ENCODE assay signal across 20 cellular contexts in the genomic region with DNA sequence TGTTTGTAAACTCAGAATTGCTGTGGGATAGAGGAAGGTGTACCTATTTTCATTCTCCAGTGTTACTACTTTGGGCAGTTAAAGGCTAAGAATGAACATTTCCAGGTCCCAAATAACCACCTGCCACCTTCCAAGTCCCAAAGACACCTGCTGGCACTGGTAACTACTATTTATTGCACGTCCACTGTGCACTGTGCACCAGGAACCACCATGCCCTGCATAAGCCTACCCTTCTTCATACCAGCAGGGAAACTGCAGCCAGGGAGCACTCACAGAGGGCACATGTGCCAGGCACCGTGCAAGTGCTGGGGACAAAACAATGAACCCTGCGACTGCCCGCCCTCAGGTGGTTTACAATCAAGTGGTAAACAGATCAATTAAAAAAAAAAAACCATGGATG. TPM values are rescaled to one million over a fixed set of nuclear protein-coding genes. Genes with fewer than 3 reads are reported as not detected.
DNase-seq lines count a peak whose midpoint lies in the region; ATAC-seq, FAIRE-seq and TF ChIP-seq lines count a peak whose summit lies in the region.
"Had no signal": no experiment of that assay in that cellular context is flagged by ENCODE, and none has a peak within 500 bp of the region (broad histone marks: within the 10 kb centered on the region; RNA-seq: fewer than 3 reads in every experiment).

No MANE protein-coding gene starts in this region.

- no peaks in the 10 kb centered on the region for H3K9me3 Mint-ChIP-seq in memory B cell
- H3K9me3 Mint-ChIP-seq: activated CD4-positive, alpha-beta T cell treated with anti-CD3 and anti-CD28 coated beads, Interleukin-2, amount 10 ng/mL, durations not matched to agents 24 days and 14 days; T-helper 1 cell treated with Interleukin-12 subunit alpha and Interleukin-12 subunit beta and Interleukin-4 antibody, amounts not matched to agents 30 μg/mL and 1 μg/mL, for 36 hours had no signal

- H3K36me3 Mint-ChIP-seq in memory B cell: peaks cover 6% of the 10 kb centered on the region

- POLR2A ChIA-PET in A549 (lab: Yijun Ruan, JAX): no interaction called here
- POLR2A ChIA-PET in GM12878 (lab: Charles Lee): interaction anchor here (0.7 to 17.2 kb wide), 10 partner anchors 9 to 83 kb away, joined by 3 to 291 read pairs (median 4); a partner anchor contains a TSS

- no peaks in the 10 kb centered on the region for H3K27me3 ChIP-seq in GM12878 (replicated peaks in 1 of 2; ENCODE audit: control insufficient read depth in 2 of 2, insufficient read depth in 2 of 2, low read length in 1 of 2)
- H3K27me3 ChIP-seq: BE2C had no signal

- H3K27ac ChIP-seq in A549 (peak overlapping the region in 1 of 2 experiments; percentile 10; a peak in 2 of 6 replicates), GM12878 (ENCODE audit: control insufficient read depth, insufficient read depth) (peak overlapping the region; percentile 83)

- no TSS peak for BruUV-seq in GM12878 (replicated peaks; lab: Mats Ljungman, UMichigan)

- peaks cover 66% of the 10 kb centered on the region for H3K4me1 Mint-ChIP-seq in memory B cell

- H3K4me3 ChIP-seq in A549: no peak overlapping the region
- peak overlapping the region; percentile 2; the same call in 1 of the 2 replicates for H3K4me3 ChIP-seq in GM12878
- H3K4me3 ChIP-seq: HAP-1 had no signal

- TF ChIP-seq EP300 in A549 (IDR thresholded peaks at IDR 0.05) (no peak), GM12878 (IDR thresholded peaks at IDR 0.05; ENCODE audit: borderline replicate concordance in 1 of 2, control insufficient read depth in 1 of 2, low read depth in 2 of 2, low read length in 2 of 2) (no peak)

- H3K27ac Mint-ChIP-seq in memory B cell: peak overlapping the region; percentile 91

- DNase-seq in A549 (ENCODE audit: low read depth in 1 of 2, low spot score in 1 of 2) (no peak), GM12891 (ENCODE audit: insufficient read length, low spot score) (no peak), GM12878 (ENCODE audit: low read depth, low spot score) (no peak), memory B cell (ENCODE audit: low spot score in 2 of 2) (no peak), EL (no peak), SW480 (ENCODE audit: low spot score) (no peak), HCEC 1CT (no peak), cerebellum (ENCODE audit: low spot score) (no peak)
- DNase-seq: activated CD4-positive, alpha-beta T cell treated with anti-CD3 and anti-CD28 coated beads, Interleukin-2, amount 10 ng/mL, durations not matched to agents 24 days and 14 days; activated effector memory CD4-positive, alpha-beta T cell treated with anti-CD3 and anti-CD28 coated beads, Interleukin-2, amount 50 U/mL, for 16 hours; BE2C; hypothalamus; mesendoderm; MM.1S; OCI-M1; stimulated activated CD4-positive, alpha-beta T cell treated with anti-CD3 and anti-CD28 coated beads, Interleukin-2, amount 100 ng/mL, for 24 hours had no signal

- RAD21 ChIA-PET in GM12878 (lab: Charles Lee; ENCODE audit: unreplicated experiment): interaction anchor here (1.1 to 13.0 kb wide), 8 partner anchors 9 to 84 kb away, joined by 7 to 362 read pairs (median 16); a partner anchor contains a TSS

- no peak for TF ChIP-seq RAD21 in A549 (conservative IDR thresholded peaks at IDR 0.05 in 1 of 2, IDR thresholded peaks at IDR 0.05 in 1 of 2)
- TF ChIP-seq RAD21 in GM12878 (IDR thresholded peaks at IDR 0.05; ENCODE audit: insufficient read depth, low read depth, low read length): no peak

- TF ChIP-seq POLR2A in A549 (IDR thresholded peaks at IDR 0.05; ENCODE audit: low read length) (no peak), GM12891 (IDR thresholded peaks at IDR 0.05; ENCODE audit: low read depth, low read length) (no peak), GM12878 (IDR thresholded peaks at IDR 0.05; ENCODE audit: low read depth, low read length) (no peak)

- H3K4me2 ChIP-seq in A549 (peak overlapping the region; percentile 42), GM12878 (ENCODE audit: control insufficient read depth, insufficient read depth) (peak overlapping the region; percentile 78)

- no peaks in the 10 kb centered on the region for H3K27me3 Mint-ChIP-seq in memory B cell
- H3K27me3 Mint-ChIP-seq: activated CD4-positive, alpha-beta T cell treated with anti-CD3 and anti-CD28 coated beads, Interleukin-2, amount 10 ng/mL, durations not matched to agents 24 days and 14 days had no signal

- FAIRE-seq in A549 (lab: Jason Lieb, UNC) (no peak), GM12891 (lab: Jason Lieb, UNC) (peak; percentile 33), GM12878 (lab: Jason Lieb, UNC) (no peak)
- FAIRE-seq: bronchial epithelial cell, G401.6 had no signal

- H3K4me3 Mint-ChIP-seq in memory B cell: no peak overlapping the region
- H3K4me3 Mint-ChIP-seq: T-helper 1 cell treated with Interleukin-12 subunit alpha and Interleukin-12 subunit beta and Interleukin-4 antibody, amounts not matched to agents 30 μg/mL and 1 μg/mL, for 36 hours had no signal

- CTCF ChIA-PET in A549 (lab: Yijun Ruan, JAX) (interaction anchor here (1.0 to 2.4 kb wide), 4 partner anchors 17 to 114 kb away, joined by 4 to 9 read pairs (median 4); a partner anchor contains a TSS), GM12878 (lab: Yijun Ruan, JAX) (interaction anchor here (0.6 to 8.3 kb wide), 15 partner anchors 12 to 114 kb away, joined by 3 to 73 read pairs (median 3); no protein-coding TSS in a partner anchor)

- peaks cover 1 to 5% of the 10 kb centered on the region in 2 experiments; a peak in 1 of 4 replicates for H3K36me3 ChIP-seq in GM12878 (ENCODE audit: control insufficient read depth in 2 of 2, insufficient read depth in 2 of 2, low read length in 1 of 2)
- H3K36me3 ChIP-seq: BE2C, HAP-1 had no signal

- intact Hi-C loops in GM12878 (cut with micrococcal nuclease; ENCODE audit: unreplicated experiment): loop anchor here (1.0 to 5.0 kb wide), 3 partner anchors 32 to 84 kb away; no protein-coding TSS in a partner anchor

- SMC1A ChIA-PET in GM12878 (lab: Charles Lee; ENCODE audit: uncharacterized antibody, unreplicated experiment): interaction anchor here (0.6 to 11.5 kb wide), 12 partner anchors 10 to 83 kb away, joined by 3 to 416 read pairs (median 5); no protein-coding TSS in a partner anchor

- WGBS in A549 (ENCODE audit: missing lambda C conversion rate): 94% methylated on average over 4 of the region's 4 CpGs
- 32% methylated on average over 4 of the region's 4 CpGs for WGBS in GM12878 (ENCODE audit: insufficient coverage, insufficient replicate concordance, low lambda C conversion rate, missing lambda C conversion rate)

- no peaks in the 10 kb centered on the region for H4K20me1 ChIP-seq in GM12878 (ENCODE audit: control insufficient read depth, insufficient read depth)

- H3K4me1 ChIP-seq in A549 (peaks cover 79% of the 10 kb centered on the region), GM12878 (ENCODE audit: control insufficient read depth, insufficient read depth, low read length) (peaks cover 69% of the 10 kb centered on the region)

- ATAC-seq in A549 (no peak), GM12878 (peak; percentile 11; the same call in 2 of the 3 replicates), memory B cell (ENCODE audit: low read depth) (no peak)

- in situ Hi-C loops in GM12878 (cut with MboI): loop anchor here (25.0 kb wide), 1 partner anchor 1668 kb away; a partner anchor contains a TSS

- TF ChIP-seq CTCF in A549 (IDR thresholded peaks at IDR 0.05) (no peak), GM12878 (IDR thresholded peaks at IDR 0.05 in 2 of 3, conservative IDR thresholded peaks at IDR 0.05 in 1 of 3; ENCODE audit: control insufficient read depth in 2 of 3, extremely low read depth in 1 of 3, insufficient read depth in 1 of 3, low read depth in 3 of 3, low read length in 3 of 3) (no peak)

- H3K79me2 ChIP-seq in GM12878 (ENCODE audit: control insufficient read depth, insufficient read depth, low read length): peaks cover 100% of the 10 kb centered on the region

- H3K9ac ChIP-seq in GM12878 (ENCODE audit: control insufficient read depth, insufficient read depth, low read length): 0 out of 2 replicates have a peak overlapping the region, but pooled peaks have one; percentile 19

- H3K9me3 ChIP-seq in A549 (no peaks in the 10 kb centered on the region), GM12878 (replicated peaks; ENCODE audit: control insufficient read depth, insufficient read depth, low read length) (no peaks in the 10 kb centered on the region)
- H3K9me3 ChIP-seq: BE2C, HAP-1 had no signal

- no peak overlapping the region for H2AFZ ChIP-seq in GM12878 (ENCODE audit: control insufficient read depth, low read depth, low read length)

TF ChIP-seq in A549, 52 proteins besides CTCF, POLR2A, EP300 and RAD21 (continues in another document):
- TF ChIP-seq RCOR1 (IDR thresholded peaks at IDR 0.05; ENCODE audit: low read depth, low read length) (no peak), BHLHE40 (IDR thresholded peaks at IDR 0.05; ENCODE audit: low read depth, low read length) (no peak)

TF ChIP-seq in GM12891, 5 proteins besides CTCF, POLR2A, EP300 and RAD21 (continues in another document):
- TF ChIP-seq POLR2AphosphoS5 (IDR thresholded peaks at IDR 0.05; ENCODE audit: low read depth, low read length): no peak

RNA-seq across cellular contexts. Expression of a gene that starts 34.9 kb away (rescaled TPM):
- polyA plus RNA-seq in A549 (2011; rRNA removed) (27.7 and 32.5 TPM in 2 replicates), A549 (2017; fragmentation: RNase III; extraction: RNeasy Plus Mini Kit Qiagen cat#74134 plus additional on column Dnase treatment) (20.6 to 21.7 TPM (median 21.6 TPM) in 3 replicates), GM12878 (2011; rRNA removed) (42.9 and 63.9 TPM in 2 replicates), GM12878 (2014; fragmentation: Illumina TruSeq; extraction: Trizol) (35.7 and 53.4 TPM in 2 replicates), GM12878 (2014; fragmentation: Nextera tagmentation; extraction: Ambion mirVana) (under 1 TPM; 0.42 to 0.60 TPM), GM12878 (2014; rRNA removed) (73.7 and 83.1 TPM in 2 replicates), GM12878 (2016; fragmentation: Nextera tagmentation; extraction: Ambion mirVana) (10 to 100 TPM; 10.7 to 12.2 TPM)
- 21.8 and 26.8 TPM in 2 replicates for polyA plus RNA-seq in A549 (2012; cell fraction: cytosol; rRNA removed)
- 38.6 and 40.1 TPM in 2 replicates for polyA plus RNA-seq in A549 (2012; cell fraction: nucleus; rRNA removed)
- 31.3 and 33.3 TPM in 2 replicates for polyA minus RNA-seq in A549 (2011; rRNA and poly(A)+ RNA removed)
- polyA plus RNA-seq in GM12891 (2012; ENCODE audit: low read depth, missing spikeins): 45.5 TPM
- 149 and 166 TPM in 2 replicates for total RNA-seq in GM12878 (2013; cell fraction: nucleolus; rRNA removed)
- total RNA-seq in GM12878 (2014; rRNA removed) (45.8 and 52.2 TPM in 2 replicates), GM12878 (2014; rRNA removed; fragmentation: Illumina TruSeq; extraction: Trizol) (34.8 and 39.6 TPM in 2 replicates), GM12878 (2021) (113 and 115 TPM in 2 replicates), cerebellum (45.8 TPM)
- polyA plus RNA-seq in GM12878 (2011; ENCODE audit: low read depth): 25.7 TPM
- polyA plus RNA-seq in GM12878 (2011; cell fraction: cytosol; rRNA removed): 54.2 and 61.6 TPM in 2 replicates
- polyA plus RNA-seq in GM12878 (2011; cell fraction: nucleus; rRNA removed): 95.7 and 113 TPM in 2 replicates
- 56.2 and 57.9 TPM in 2 replicates for polyA plus RNA-seq in GM12878 (2012)
- 44.3 and 62.2 TPM in 2 replicates for polyA minus RNA-seq in GM12878 (2011; rRNA and poly(A)+ RNA removed)
- polyA minus RNA-seq in GM12878 (2011; cell fraction: cytosol; rRNA and poly(A)+ RNA removed): 22.3 and 26.7 TPM in 2 replicates
- 23.0 and 40.7 TPM in 2 replicates for polyA minus RNA-seq in GM12878 (2011; cell fraction: nucleus; rRNA and poly(A)+ RNA removed)
